9 cellular contexts compared by ENCODE assay signal in the genomic region with DNA sequence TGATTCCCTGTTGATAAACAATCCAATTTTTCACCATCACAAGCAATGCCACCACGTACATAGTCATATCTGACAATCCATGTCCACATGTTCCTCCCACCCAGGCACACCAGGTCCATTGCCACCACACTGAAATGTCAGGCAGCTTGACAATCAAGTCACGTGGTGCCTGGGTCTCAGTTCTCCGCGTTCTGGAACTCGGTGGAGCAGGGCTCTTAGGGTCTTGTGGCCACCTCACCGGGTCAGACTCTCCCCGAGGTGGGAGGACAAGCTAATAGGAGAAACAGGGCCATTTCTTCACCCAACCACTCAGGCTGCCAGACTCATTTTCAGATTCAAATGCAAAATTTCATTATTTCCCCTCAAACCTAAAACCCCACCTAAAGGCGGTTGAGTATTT.
DNase-seq lines count a peak whose midpoint lies in the region; ATAC-seq and TF ChIP-seq lines count a peak whose summit lies in the region.
"Had no signal": no experiment of that assay in that cellular context is flagged by ENCODE, and none has a peak within 500 bp of the region (broad histone marks: within the 10 kb centered on the region; RNA-seq: fewer than 3 reads in every experiment).

No MANE protein-coding gene starts in this region.

- H3K4me1 ChIP-seq in hepatocyte (ENCODE audit: insufficient read depth): peaks cover 5% of the 10 kb centered on the region

- intact Hi-C loops in natural killer cell (cut with micrococcal nuclease): no loop called here

- H3K4me2 ChIP-seq in hepatocyte: peak overlapping the region; percentile 71

- H3K4me1 Mint-ChIP-seq in natural killer cell (peaks cover 5 to 7% of the 10 kb centered on the region in 2 donors), progenitor cell of endocrine pancreas (ENCODE audit: low read depth) (peaks cover 1% of the 10 kb centered on the region)
- peaks cover 4 to 5% of the 10 kb centered on the region in 2 donors for H3K4me1 Mint-ChIP-seq in natural killer cell treated with Interleukin-12 subunit alpha and Interleukin-12 subunit beta and Interleukin-15 and Interleukin-18, amount 100 ng/mL, for 72 hours (ENCODE audit: low read depth in 2 of 2)
- peaks cover 6% of the 10 kb centered on the region for H3K4me1 Mint-ChIP-seq in stimulated activated naive CD8-positive, alpha-beta T cell treated with anti-CD3 and anti-CD28 coated beads, Interleukin-15, amount 100 ng/mL, for 72 hours

- H3K27ac Mint-ChIP-seq in natural killer cell (no peak overlapping the region), progenitor cell of endocrine pancreas (peak overlapping the region; percentile 99)
- H3K27ac Mint-ChIP-seq in natural killer cell treated with Interleukin-12 subunit alpha and Interleukin-12 subunit beta and Interleukin-15 and Interleukin-18, amount 100 ng/mL, for 72 hours: no peak overlapping the region
- no peak overlapping the region for H3K27ac Mint-ChIP-seq in stimulated activated naive CD8-positive, alpha-beta T cell treated with anti-CD3 and anti-CD28 coated beads, Interleukin-15, amount 100 ng/mL, for 72 hours

- TF ChIP-seq CTCF in natural killer cell (IDR thresholded peaks at IDR 0.05): no peak
- no peak for TF ChIP-seq CTCF in hepatocyte (IDR thresholded peaks at IDR 0.05; ENCODE audit: poor library complexity)
- no peak for TF ChIP-seq CTCF in progenitor cell of endocrine pancreas (IDR thresholded peaks at IDR 0.05; ENCODE audit: unreplicated experiment)

- H3K27me3 Mint-ChIP-seq in natural killer cell (ENCODE audit: low read depth in 2 of 2) (peaks cover 37 to 71% of the 10 kb centered on the region in 2 donors), progenitor cell of endocrine pancreas (peaks cover 26% of the 10 kb centered on the region)
- peaks cover 44 to 60% of the 10 kb centered on the region in 2 donors for H3K27me3 Mint-ChIP-seq in natural killer cell treated with Interleukin-12 subunit alpha and Interleukin-12 subunit beta and Interleukin-15 and Interleukin-18, amount 100 ng/mL, for 72 hours
- peaks cover 62% of the 10 kb centered on the region for H3K27me3 Mint-ChIP-seq in stimulated activated naive CD8-positive, alpha-beta T cell treated with anti-CD3 and anti-CD28 coated beads, Interleukin-15, amount 100 ng/mL, for 72 hours

- no peak for ATAC-seq in natural killer cell
- no peak for ATAC-seq in natural killer cell treated with Interleukin-12 subunit alpha and Interleukin-12 subunit beta and Interleukin-15 and Interleukin-18, amount 100 ng/mL, for 72 hours
- no peak for ATAC-seq in HG03175 (IDR thresholded peaks at IDR 0.05; ENCODE audit: unreplicated experiment)
- ATAC-seq in stimulated activated naive CD8-positive, alpha-beta T cell treated with anti-CD3 and anti-CD28 coated beads, Interleukin-15, amount 100 ng/mL, for 72 hours: no peak
- ATAC-seq in GM21619 (IDR thresholded peaks at IDR 0.05; ENCODE audit: unreplicated experiment): no peak

- H3K27me3 ChIP-seq in hepatocyte: no peaks in the 10 kb centered on the region

- no peaks in the 10 kb centered on the region for H3K9me2 ChIP-seq in hepatocyte (replicated peaks; ENCODE audit: insufficient read depth)

- H3K9me3 Mint-ChIP-seq in natural killer cell: no peaks in the 10 kb centered on the region
- H3K9me3 Mint-ChIP-seq in natural killer cell treated with Interleukin-12 subunit alpha and Interleukin-12 subunit beta and Interleukin-15 and Interleukin-18, amount 100 ng/mL, for 72 hours: no peaks in the 10 kb centered on the region
- H3K9me3 Mint-ChIP-seq in progenitor cell of endocrine pancreas (ENCODE audit: low read depth): no peaks in the 10 kb centered on the region
- no peaks in the 10 kb centered on the region for H3K9me3 Mint-ChIP-seq in stimulated activated naive CD8-positive, alpha-beta T cell treated with anti-CD3 and anti-CD28 coated beads, Interleukin-15, amount 100 ng/mL, for 72 hours

- 90% methylated on average over 8 of the region's 8 CpGs for WGBS in hepatocyte (ENCODE audit: low lambda C conversion rate, missing lambda C conversion rate)

- no peaks in the 10 kb centered on the region for H4K20me1 ChIP-seq in hepatocyte (ENCODE audit: insufficient read depth, poor library complexity, severe bottlenecking)

- no peaks in the 10 kb centered on the region for H3K9me3 ChIP-seq in hepatocyte (ENCODE audit: low read depth)

- peak overlapping the region; percentile 91 for H3K4me3 Mint-ChIP-seq in natural killer cell
- H3K4me3 Mint-ChIP-seq in natural killer cell treated with Interleukin-12 subunit alpha and Interleukin-12 subunit beta and Interleukin-15 and Interleukin-18, amount 100 ng/mL, for 72 hours: no peak overlapping the region
- peak overlapping the region; percentile 80 for H3K4me3 Mint-ChIP-seq in progenitor cell of endocrine pancreas (ENCODE audit: low read depth)
- H3K4me3 Mint-ChIP-seq in stimulated activated naive CD8-positive, alpha-beta T cell treated with anti-CD3 and anti-CD28 coated beads, Interleukin-15, amount 100 ng/mL, for 72 hours: no peak overlapping the region

- H3K79me2 ChIP-seq in hepatocyte: no peaks in the 10 kb centered on the region

- DNase-seq in natural killer cell (no peak), hepatocyte (ENCODE audit: low spot score) (no peak), progenitor cell of endocrine pancreas (ENCODE audit: low spot score, unreplicated experiment) (no peak), superior temporal gyrus (ENCODE audit: extremely low spot score) (no peak)
- no peak for DNase-seq in natural killer cell treated with Interleukin-12 subunit alpha and Interleukin-12 subunit beta and Interleukin-15 and Interleukin-18, amount 100 ng/mL, for 72 hours (ENCODE audit: low spot score)
- DNase-seq in stimulated activated naive CD8-positive, alpha-beta T cell treated with anti-CD3 and anti-CD28 coated beads, Interleukin-15, amount 100 ng/mL, for 72 hours: no peak
- DNase-seq: NCI-H2107 had no signal

- no peaks in the 10 kb centered on the region for H3K36me3 ChIP-seq in hepatocyte (replicated peaks; ENCODE audit: insufficient read depth, low read depth)

- H2AFZ ChIP-seq in hepatocyte: peak overlapping the region; percentile 95

- H3K36me3 Mint-ChIP-seq in natural killer cell: no peaks in the 10 kb centered on the region
- no peaks in the 10 kb centered on the region for H3K36me3 Mint-ChIP-seq in natural killer cell treated with Interleukin-12 subunit alpha and Interleukin-12 subunit beta and Interleukin-15 and Interleukin-18, amount 100 ng/mL, for 72 hours
- H3K36me3 Mint-ChIP-seq in progenitor cell of endocrine pancreas (ENCODE audit: insufficient read depth): peaks cover 1% of the 10 kb centered on the region

- H3K27ac ChIP-seq in hepatocyte: peak overlapping the region; percentile 70

- no peak overlapping the region for H3K4me3 ChIP-seq in hepatocyte

Comparison
In these comparisons a context has a peak if more than half of its experiments do, and no peak if none do; other contexts are left out.
1. H3K4me3 Mint-ChIP-seq: peak in natural killer cell (single experiment) and progenitor cell of endocrine pancreas (single experiment); none in natural killer cell treated with Interleukin-12 subunit alpha and Interleukin-12 subunit beta and Interleukin-15 and Interleukin-18, amount 100 ng/mL, for 72 hours (single experiment) and stimulated activated naive CD8-positive, alpha-beta T cell treated with anti-CD3 and anti-CD28 coated beads, Interleukin-15, amount 100 ng/mL, for 72 hours (0 of 2).